11 cellular contexts compared by ENCODE assay signal in genomic region chr5:131628990-131629389, GRCh38. TPM values are rescaled to one million over a fixed set of nuclear protein-coding genes. Genes with fewer than 3 reads are reported as not detected.
DNase-seq lines count a peak whose midpoint lies in the region; TF ChIP-seq lines count a peak whose summit lies in the region.
"Had no signal": no experiment of that assay in that cellular context is flagged by ENCODE, and none has a peak within 500 bp of the region (broad histone marks: within the 10 kb centered on the region; RNA-seq: fewer than 3 reads in every experiment).

No MANE protein-coding gene starts in this region.

- H3K9me3 Mint-ChIP-seq in activated CD4-positive, alpha-beta T cell treated with anti-CD3 and anti-CD28 coated beads, Interleukin-2, amount 10 ng/mL, durations not matched to agents 24 days and 14 days = no peaks in the 10 kb centered on the region
- H3K9me3 Mint-ChIP-seq in progenitor cell of endocrine pancreas (ENCODE audit: low read depth) = peaks cover 6% of the 10 kb centered on the region

- TF ChIP-seq CTCF in brain microvascular endothelial cell (IDR thresholded peaks at IDR 0.05; ENCODE audit: low read depth, low read length, missing control alignments) (no peak), progenitor cell of endocrine pancreas (IDR thresholded peaks at IDR 0.05; ENCODE audit: unreplicated experiment) (no peak), testis (IDR thresholded peaks at IDR 0.05) (no peak), WERI-Rb-1 (IDR thresholded peaks at IDR 0.05; ENCODE audit: low read depth, low read length) (no peak)

- H3K4me3 Mint-ChIP-seq in activated CD4-positive, alpha-beta T cell treated with anti-CD3 and anti-CD28 coated beads, Interleukin-2, amount 10 ng/mL, durations not matched to agents 24 days and 14 days = peak overlapping the region; percentile 2
- H3K4me3 Mint-ChIP-seq in progenitor cell of endocrine pancreas (ENCODE audit: low read depth) = no peak overlapping the region

- no peaks in the 10 kb centered on the region for H3K36me3 ChIP-seq in brain microvascular endothelial cell (replicated peaks)
- H3K36me3 ChIP-seq in testis (ENCODE audit: low read depth, missing control alignments) = no peaks in the 10 kb centered on the region
- no peaks in the 10 kb centered on the region; the same call in 1 of the 2 replicates for H3K36me3 ChIP-seq in WERI-Rb-1
- H3K36me3 ChIP-seq: lower lobe of right lung had no signal

- WGBS in testis, 2 donors = 94% methylated on average over 1 of the region's 1 CpG

- no peak for TF ChIP-seq POLR2A in testis (IDR thresholded peaks at IDR 0.05)

- no peaks in the 10 kb centered on the region for H3K4me1 ChIP-seq in testis

- intact Hi-C loops in activated CD4-positive, alpha-beta T cell treated with anti-CD3 and anti-CD28 coated beads, Interleukin-2, amount 10 ng/mL, durations not matched to agents 24 days and 14 days (cut with micrococcal nuclease) = no loop called here
- intact Hi-C loops in testis (cut with DNase I; ENCODE audit: low total_unique reads) = no loop called here

- in situ Hi-C loops in brain microvascular endothelial cell (cut with HindIII; ENCODE audit: low pct_ligation_motif_present, low sequenced_read_pairs) = no loop called here

- no peaks in the 10 kb centered on the region for H3K27me3 Mint-ChIP-seq in activated CD4-positive, alpha-beta T cell treated with anti-CD3 and anti-CD28 coated beads, Interleukin-2, amount 10 ng/mL, durations not matched to agents 24 days and 14 days
- H3K27me3 Mint-ChIP-seq in progenitor cell of endocrine pancreas = no peaks in the 10 kb centered on the region

- H3K4me1 Mint-ChIP-seq in activated CD4-positive, alpha-beta T cell treated with anti-CD3 and anti-CD28 coated beads, Interleukin-2, amount 10 ng/mL, durations not matched to agents 24 days and 14 days = peaks cover 29% of the 10 kb centered on the region
- peaks cover 22% of the 10 kb centered on the region for H3K4me1 Mint-ChIP-seq in progenitor cell of endocrine pancreas (ENCODE audit: low read depth)

- H3K9me3 ChIP-seq in testis (no peaks in the 10 kb centered on the region), WERI-Rb-1 (ENCODE audit: severe bottlenecking) (no peaks in the 10 kb centered on the region)
- H3K9me3 ChIP-seq: lower lobe of right lung had no signal

- H3K27ac Mint-ChIP-seq in activated CD4-positive, alpha-beta T cell treated with anti-CD3 and anti-CD28 coated beads, Interleukin-2, amount 10 ng/mL, durations not matched to agents 24 days and 14 days = peak overlapping the region; percentile 0
- peak overlapping the region; percentile 47 for H3K27ac Mint-ChIP-seq in progenitor cell of endocrine pancreas

- H3K27ac ChIP-seq in brain microvascular endothelial cell (no peak overlapping the region), testis (no peak overlapping the region), WERI-Rb-1 (no peak overlapping the region)
- H3K27ac ChIP-seq: lower lobe of right lung had no signal

- no peak for DNase-seq in activated CD4-positive, alpha-beta T cell treated with anti-CD3 and anti-CD28 coated beads, Interleukin-2, amount 10 ng/mL, durations not matched to agents 24 days and 14 days
- no peak for DNase-seq in activated CD4-positive, alpha-beta T cell treated with anti-CD3 and anti-CD28 coated beads for 48 hours
- DNase-seq in NCI-H226 = peak; percentile 63
- DNase-seq in brain microvascular endothelial cell = peak; percentile 71
- no peak for DNase-seq in progenitor cell of endocrine pancreas (ENCODE audit: low spot score, unreplicated experiment)
- no peak for DNase-seq in testis
- no peak for DNase-seq in NCI-H510A treated with DMSO at 0.1 percent for 48 hours (lab: John Stamatoyannopoulos, UW)
- DNase-seq in WERI-Rb-1 = no peak
- DNase-seq: lower lobe of right lung, NCI-H1930, RPMI8226 had no signal

- H3K4me3 ChIP-seq in brain microvascular endothelial cell (ENCODE audit: low read depth, low read length) (no peak overlapping the region), testis (no peak overlapping the region), WERI-Rb-1 (ENCODE audit: low read depth, low read length) (no peak overlapping the region)
- H3K4me3 ChIP-seq: lower lobe of right lung had no signal

- H3K27me3 ChIP-seq in brain microvascular endothelial cell (replicated peaks) = no peaks in the 10 kb centered on the region
- H3K27me3 ChIP-seq in testis = no peaks in the 10 kb centered on the region
- H3K27me3 ChIP-seq in WERI-Rb-1 (ENCODE audit: insufficient read depth, low read depth, severe bottlenecking) = no peaks in the 10 kb centered on the region

- peaks cover 19% of the 10 kb centered on the region for H3K36me3 Mint-ChIP-seq in activated CD4-positive, alpha-beta T cell treated with anti-CD3 and anti-CD28 coated beads, Interleukin-2, amount 10 ng/mL, durations not matched to agents 24 days and 14 days (ENCODE audit: low read depth)
- peaks cover 8% of the 10 kb centered on the region for H3K36me3 Mint-ChIP-seq in progenitor cell of endocrine pancreas (ENCODE audit: insufficient read depth)

RNA-seq across cellular contexts. Expression of gene RAPGEF6, which starts 6.0 kb away (rescaled TPM):
- total RNA-seq in activated CD4-positive, alpha-beta T cell treated with anti-CD3 and anti-CD28 coated beads, Interleukin-2, amount 10 ng/mL, durations not matched to agents 24 days and 14 days = 31.8 and 34.9 TPM in 2 replicates
- 28.4 and 29.1 TPM in 2 replicates for total RNA-seq in progenitor cell of endocrine pancreas
- total RNA-seq in testis = 10 to 100 TPM; 40.1 to 59.0 TPM
- 27.6 TPM for polyA plus RNA-seq in testis (ENCODE audit: insufficient read depth, low read depth, low replicate concordance)

Comparison
In these comparisons a context has a peak if more than half of its experiments do, and no peak if none do; other contexts are left out.
1. DNase-seq: peak in NCI-H226 (single experiment) and brain microvascular endothelial cell (single experiment); none in activated CD4-positive, alpha-beta T cell treated with anti-CD3 and anti-CD28 coated beads, Interleukin-2, amount 10 ng/mL, durations not matched to agents 24 days and 14 days (single experiment), activated CD4-positive, alpha-beta T cell treated with anti-CD3 and anti-CD28 coated beads for 48 hours (single experiment), progenitor cell of endocrine pancreas (single experiment), testis (single experiment), NCI-H510A treated with DMSO at 0.1 percent for 48 hours (single experiment) and WERI-Rb-1 (single experiment).